9 cellular contexts compared by ENCODE assay signal in the genomic region with DNA sequence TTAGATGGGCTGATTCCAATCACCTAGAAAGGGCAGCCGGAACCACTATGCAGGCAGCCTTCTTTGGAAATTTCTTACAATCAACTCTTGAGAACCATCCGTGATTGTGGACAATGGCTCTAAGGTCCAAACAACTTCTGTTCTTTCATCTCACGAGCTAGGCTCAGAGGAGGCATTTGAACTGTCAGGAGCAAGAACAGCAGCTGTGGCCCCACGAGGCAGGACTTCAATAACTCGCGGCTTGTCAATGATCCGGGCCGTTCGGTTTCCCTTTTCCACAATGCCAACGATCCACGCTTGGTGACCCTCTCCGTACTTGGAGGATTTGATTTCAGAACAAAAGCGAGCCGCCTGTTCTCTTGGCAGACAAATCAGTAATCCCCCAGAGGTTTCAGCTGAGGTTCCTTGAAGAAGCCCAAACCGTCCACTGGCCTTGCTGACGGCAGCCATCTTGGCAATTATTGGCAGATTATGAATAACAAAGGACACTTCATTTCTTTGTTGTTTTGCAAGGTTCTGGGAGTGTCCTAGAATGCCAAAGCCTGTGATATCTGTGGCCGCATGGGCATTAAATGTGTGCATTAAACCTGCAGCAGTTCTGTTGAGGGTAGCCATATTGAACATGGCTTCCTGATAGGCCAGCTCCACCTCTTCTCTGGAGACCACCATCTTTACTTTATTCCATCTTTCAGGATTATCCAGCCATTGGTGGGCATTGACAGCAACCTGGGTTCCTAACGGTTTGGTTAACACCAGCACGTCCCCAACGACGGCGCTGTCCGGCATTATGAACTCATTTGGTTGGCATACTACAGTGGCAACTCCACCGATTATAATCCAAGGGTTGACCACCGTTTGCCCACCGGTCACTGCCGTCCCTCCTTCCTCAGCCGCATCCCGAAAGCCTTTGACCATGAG. TPM values are rescaled to one million over a fixed set of nuclear protein-coding genes. Genes with fewer than 3 reads are reported as not detected.
DNase-seq lines count a peak whose midpoint lies in the region; FAIRE-seq and TF ChIP-seq lines count a peak whose summit lies in the region.
"Had no signal": no experiment of that assay in that cellular context is flagged by ENCODE, and none has a peak within 500 bp of the region (broad histone marks: within the 10 kb centered on the region; RNA-seq: fewer than 3 reads in every experiment).

No MANE protein-coding gene starts in this region.

- H3K4me2 ChIP-seq in SU-DHL-6 (ENCODE audit: low read depth, low read length, poor library complexity, severe bottlenecking) (peak overlapping the region; percentile 91), skeletal muscle satellite cell (ENCODE audit: low read length) (peak overlapping the region; percentile 90)

- H3K27me3 ChIP-seq in H7 (ENCODE audit: control insufficient read depth, insufficient read depth, low read length) (no peaks in the 10 kb centered on the region), SU-DHL-6 (ENCODE audit: low read length) (no peaks in the 10 kb centered on the region), skeletal muscle satellite cell (ENCODE audit: control insufficient read depth, insufficient read depth, low read length) (no peaks in the 10 kb centered on the region)

- peaks cover 49% of the 10 kb centered on the region for H3F3A ChIP-seq in SU-DHL-6 (ENCODE audit: insufficient read depth)

- H3K4me1 ChIP-seq in skeletal muscle satellite cell (ENCODE audit: control insufficient read depth, insufficient read depth, low read length), result peaks cover 15% of the 10 kb centered on the region

- H3K36me3 ChIP-seq in H7 (replicated peaks; ENCODE audit: control insufficient read depth, insufficient read depth, low read length) (no peaks in the 10 kb centered on the region), SU-DHL-6 (ENCODE audit: low read length) (peaks cover 23% of the 10 kb centered on the region), skeletal muscle satellite cell (ENCODE audit: insufficient read depth, low read length) (peaks cover 16% of the 10 kb centered on the region)

- H4K20me1 ChIP-seq in SU-DHL-6 (ENCODE audit: low read depth, low read length), result peaks cover 17% of the 10 kb centered on the region; the same call in 1 of the 2 replicates

- H3K9me2 ChIP-seq in SU-DHL-6 (replicated peaks; ENCODE audit: insufficient read depth, low read length), result no peaks in the 10 kb centered on the region

- peak overlapping the region; percentile 77 for H3K4me3 ChIP-seq in H7 (ENCODE audit: insufficient read depth, low read depth, low read length)
- peak overlapping the region; percentile 81 for H3K4me3 ChIP-seq in SU-DHL-6 (ENCODE audit: insufficient read depth, low read length, poor library complexity, severe bottlenecking)
- peak overlapping the region; percentile 76 for H3K4me3 ChIP-seq in fibroblast of villous mesenchyme (ENCODE audit: low read depth, low read length)
- peak overlapping the region; percentile 81 for H3K4me3 ChIP-seq in skeletal muscle satellite cell (ENCODE audit: low read length)

- H3K9me3 ChIP-seq in SU-DHL-6 (ENCODE audit: insufficient read depth, low read length) (no peaks in the 10 kb centered on the region), skeletal muscle satellite cell (replicated peaks; ENCODE audit: low read length) (no peaks in the 10 kb centered on the region)

- TF ChIP-seq POLR2A in GM12891 (IDR thresholded peaks at IDR 0.05; ENCODE audit: low read depth, low read length), result no peak; the same call in 1 of the 2 replicates

- FAIRE-seq in GM12891 (lab: Jason Lieb, UNC), result no peak
- FAIRE-seq: frontal cortex had no signal

- TF ChIP-seq CTCF in SU-DHL-6 (IDR thresholded peaks at IDR 0.05; ENCODE audit: insufficient read depth, low read length, poor library complexity, severe bottlenecking), result no peak
- no peak for TF ChIP-seq CTCF in fibroblast of villous mesenchyme (IDR thresholded peaks at IDR 0.05; ENCODE audit: insufficient read depth, low read depth, low read length)

- H2AFZ ChIP-seq in SU-DHL-6 (ENCODE audit: low read depth, low read length, severe bottlenecking), result no peak overlapping the region

- peak overlapping the region; percentile 79 for H3K27ac ChIP-seq in SU-DHL-6 (ENCODE audit: low read depth, low read length)

- peaks cover 28% of the 10 kb centered on the region for H3K79me2 ChIP-seq in SU-DHL-6 (ENCODE audit: insufficient read depth, low read length)

- DNase-seq in H7 (no peak), fibroblast of villous mesenchyme (ENCODE audit: low read depth) (no peak), GM12891 (ENCODE audit: insufficient read length, low spot score) (no peak), Ammon's horn (ENCODE audit: low spot score) (no peak)
- DNase-seq in activated CD4-positive, alpha-beta T cell treated with anti-CD3 and anti-CD28 coated beads, Interleukin-2, amount 50 U/mL, for 4 hours, result no peak

- H3K9ac ChIP-seq in SU-DHL-6 (ENCODE audit: low read length), result peak overlapping the region; percentile 84
- peak overlapping the region; percentile 96 for H3K9ac ChIP-seq in skeletal muscle satellite cell (ENCODE audit: low read depth, low read length)

TF ChIP-seq in GM12891, 5 proteins besides CTCF, POLR2A, EP300 and RAD21:
- TF ChIP-seq PAX5 (IDR thresholded peaks at IDR 0.05; ENCODE audit: insufficient read depth, low read length, severe bottlenecking), result no peak
- TF ChIP-seq POLR2AphosphoS5 (IDR thresholded peaks at IDR 0.05; ENCODE audit: low read depth, low read length), result no peak
- no peak for TF ChIP-seq POU2F2 (IDR thresholded peaks at IDR 0.05; ENCODE audit: low read depth, low read length)
- no peak for TF ChIP-seq SPI1 (IDR thresholded peaks at IDR 0.05; ENCODE audit: low read depth, low read length)
- no peak for TF ChIP-seq TAF1 (IDR thresholded peaks at IDR 0.05; ENCODE audit: low read depth, low read length)

RNA-seq across cellular contexts. Expression of gene SEPHS2, which starts 1.2 kb away (rescaled TPM):
- 8.2 and 9.8 TPM in 2 replicates for total RNA-seq in H7 (2014; rRNA removed; shearing (Covaris generic))
- 7.8 and 9.3 TPM in 2 replicates for total RNA-seq in fibroblast of villous mesenchyme
- total RNA-seq in skeletal muscle satellite cell (2012; rRNA removed), result 8.9 and 9.4 TPM in 2 replicates
- 56.5 TPM for polyA plus RNA-seq in GM12891 (2012; ENCODE audit: low read depth, missing spikeins)

RNA-seq across cellular contexts. Expression of gene DCTPP1, which starts 14.7 kb away (rescaled TPM):
- 56.4 and 74.2 TPM in 2 replicates for total RNA-seq in H7 (2014; rRNA removed; shearing (Covaris generic))
- 12.9 and 18.6 TPM in 2 replicates for total RNA-seq in fibroblast of villous mesenchyme
- 28.1 and 29.1 TPM in 2 replicates for total RNA-seq in skeletal muscle satellite cell (2012; rRNA removed)
- 67.5 TPM for polyA plus RNA-seq in GM12891 (2012; ENCODE audit: low read depth, missing spikeins)

RNA-seq across cellular contexts. Expression of gene ITGAL, which starts 28.1 kb away (rescaled TPM):
- 0.03 and 0.11 TPM in 2 replicates for total RNA-seq in H7 (2014; rRNA removed; shearing (Covaris generic))
- total RNA-seq in fibroblast of villous mesenchyme, result not detected in 2 replicates
- total RNA-seq in skeletal muscle satellite cell (2012; rRNA removed), result not detected in 2 replicates
- 35.4 TPM for polyA plus RNA-seq in GM12891 (2012; ENCODE audit: low read depth, missing spikeins)
- total RNA-seq: HT1080 had no signal

RNA-seq across cellular contexts. Expression of gene ZNF771, which starts 37.1 kb away (rescaled TPM):
- 10.6 and 13.5 TPM in 2 replicates for total RNA-seq in H7 (2014; rRNA removed; shearing (Covaris generic))
- 9.5 and 10.0 TPM in 2 replicates for total RNA-seq in fibroblast of villous mesenchyme
- total RNA-seq in skeletal muscle satellite cell (2012; rRNA removed), result 9.4 and 11.8 TPM in 2 replicates
- 1.2 TPM for polyA plus RNA-seq in GM12891 (2012; ENCODE audit: low read depth, missing spikeins)

RNA-seq across cellular contexts. Expression of gene ZNF48, which starts 49.3 kb away (rescaled TPM):
- total RNA-seq in H7 (2014; rRNA removed; shearing (Covaris generic)), result 38.8 and 46.3 TPM in 2 replicates
- 10.4 and 12.6 TPM in 2 replicates for total RNA-seq in fibroblast of villous mesenchyme
- 4.6 and 7.0 TPM in 2 replicates for total RNA-seq in skeletal muscle satellite cell (2012; rRNA removed)
- 3.8 TPM for polyA plus RNA-seq in GM12891 (2012; ENCODE audit: low read depth, missing spikeins)
